20 cellular contexts compared by ENCODE assay signal in genomic region chr18:50372743-50373142, GRCh38. TPM values are rescaled to one million over a fixed set of nuclear protein-coding genes. Genes with fewer than 3 reads are reported as not detected.
A peak's percentile ranks its signal among the peaks of the same experiment; 100 is the strongest.
DNase-seq lines count a peak whose midpoint lies in the region; ATAC-seq and TF ChIP-seq lines count a peak whose summit lies in the region.
"Had no signal": no experiment of that assay in that cellular context is flagged by ENCODE, and none has a peak within 500 bp of the region (broad histone marks: within the 10 kb centered on the region; RNA-seq: fewer than 3 reads in every experiment).

No MANE protein-coding gene starts in this region.

- no peaks in the 10 kb centered on the region for H3K9me3 ChIP-seq in Karpas-422 (ENCODE audit: low read length)
- H3K9me3 ChIP-seq: pancreas had no signal

- H3K27ac Mint-ChIP-seq in activated CD4-positive, alpha-beta T cell treated with anti-CD3 and anti-CD28 coated beads for 36 hours: peak overlapping the region; percentile 55
- H3K27ac Mint-ChIP-seq in activated CD4-positive, alpha-beta T cell treated with anti-CD3 and anti-CD28 coated beads, Interleukin-2, amount 10 ng/mL, durations not matched to agents 7 days and 5 days: no peak overlapping the region
- no peak overlapping the region for H3K27ac Mint-ChIP-seq in neural crest cell (ENCODE audit: unreplicated experiment)

- POLR2A ChIA-PET in activated CD4-positive, alpha-beta T cell treated with anti-CD3 and anti-CD28 coated beads for 36 hours (lab: Charles Lee): no interaction called here
- POLR2A ChIA-PET in activated CD4-positive, alpha-beta T cell treated with anti-CD3 and anti-CD28 coated beads, Interleukin-2, amount 10 ng/mL, durations not matched to agents 7 days and 5 days (lab: Charles Lee): no interaction called here

- no peak overlapping the region for H3K9ac ChIP-seq in Karpas-422 (ENCODE audit: low read length)

- H3K9me3 Mint-ChIP-seq in activated CD4-positive, alpha-beta T cell treated with anti-CD3 and anti-CD28 coated beads for 36 hours (ENCODE audit: low read depth): peaks cover 7% of the 10 kb centered on the region
- peaks cover 3% of the 10 kb centered on the region for H3K9me3 Mint-ChIP-seq in activated CD4-positive, alpha-beta T cell treated with anti-CD3 and anti-CD28 coated beads, Interleukin-2, amount 10 ng/mL, durations not matched to agents 7 days and 5 days
- peaks cover 7% of the 10 kb centered on the region for H3K9me3 Mint-ChIP-seq in neural crest cell

- no peaks in the 10 kb centered on the region for H3K9me2 ChIP-seq in Karpas-422 (replicated peaks; ENCODE audit: insufficient read depth, low read length)

- H3K4me1 Mint-ChIP-seq in activated CD4-positive, alpha-beta T cell treated with anti-CD3 and anti-CD28 coated beads for 36 hours: peaks cover 2% of the 10 kb centered on the region
- H3K4me1 Mint-ChIP-seq in activated CD4-positive, alpha-beta T cell treated with anti-CD3 and anti-CD28 coated beads, Interleukin-2, amount 10 ng/mL, durations not matched to agents 7 days and 5 days: peaks cover 26% of the 10 kb centered on the region
- H3K4me1 Mint-ChIP-seq in neural crest cell: peaks cover 24% of the 10 kb centered on the region

- no peaks in the 10 kb centered on the region for H3K27me3 ChIP-seq in Karpas-422 (ENCODE audit: low read length)
- H3K27me3 ChIP-seq: pancreas had no signal

- peaks cover 20% of the 10 kb centered on the region for H3K4me1 ChIP-seq in Karpas-422 (ENCODE audit: low read length)

- CTCF ChIA-PET in activated CD4-positive, alpha-beta T cell treated with anti-CD3 and anti-CD28 coated beads for 36 hours (lab: Charles Lee): no interaction called here
- CTCF ChIA-PET in activated CD4-positive, alpha-beta T cell treated with anti-CD3 and anti-CD28 coated beads, Interleukin-2, amount 10 ng/mL, durations not matched to agents 7 days and 5 days (lab: Charles Lee): interaction anchor here (1.1 to 1.9 kb wide), 2 partner anchors 8 to 16 kb away, joined by 3 to 9 read pairs; no protein-coding TSS in a partner anchor

- H4K20me1 ChIP-seq in Karpas-422 (ENCODE audit: insufficient read depth, low read depth, low read length): no peaks in the 10 kb centered on the region

- H2AFZ ChIP-seq in Karpas-422 (ENCODE audit: low read length): no peak overlapping the region

- no peak for ATAC-seq in activated CD4-positive, alpha-beta T cell treated with anti-CD3 and anti-CD28 coated beads for 36 hours
- ATAC-seq in HG03442 (IDR thresholded peaks at IDR 0.05; ENCODE audit: unreplicated experiment): no peak
- ATAC-seq in GM21786 (IDR thresholded peaks at IDR 0.05; ENCODE audit: unreplicated experiment): no peak
- ATAC-seq in SK-N-SH treated with all-trans-retinoic acid at 6 μM for 48 hours: no peak
- ATAC-seq: lower lobe of right lung had no signal

- H3K36me3 ChIP-seq in Karpas-422 (ENCODE audit: insufficient read depth, low read length): peaks cover 7% of the 10 kb centered on the region; the same call in 1 of the 2 replicates
- H3K36me3 ChIP-seq: lower lobe of right lung, pancreas had no signal

- DNase-seq in activated CD4-positive, alpha-beta T cell treated with anti-CD3 and anti-CD28 coated beads for 36 hours: peak; percentile 15
- no peak for DNase-seq in activated CD4-positive, alpha-beta T cell treated with anti-CD3 and anti-CD28 coated beads, Interleukin-2, amount 10 ng/mL, durations not matched to agents 7 days and 5 days
- peak; percentile 59 for DNase-seq in Karpas-422
- peak; percentile 39 for DNase-seq in OCI-M1 (lab: John Stamatoyannopoulos, UW)
- DNase-seq in neural crest cell (ENCODE audit: low read depth, low spot score): no peak
- DNase-seq: activated effector memory CD4-positive, alpha-beta T cell treated with Interleukin-2 at 50 U/mL for 16 hours; amygdala; caudate nucleus; effector CD4-positive, alpha-beta T cell; GDM1; head of caudate nucleus; lower lobe of right lung; NCI-H1930; NCI-H446; pancreas; stimulated activated CD4-positive, alpha-beta T cell treated with anti-CD3 and anti-CD28 coated beads, Interleukin-4, amount 100 ng/mL, for 24 hours; stimulated activated CD8-positive, alpha-beta memory T cell treated with anti-CD3 and anti-CD28 coated beads, Interleukin-4, amount 100 ng/mL, for 48 hours had no signal

- H3K27me3 Mint-ChIP-seq in activated CD4-positive, alpha-beta T cell treated with anti-CD3 and anti-CD28 coated beads for 36 hours: peaks cover 4% of the 10 kb centered on the region
- H3K27me3 Mint-ChIP-seq in activated CD4-positive, alpha-beta T cell treated with anti-CD3 and anti-CD28 coated beads, Interleukin-2, amount 10 ng/mL, durations not matched to agents 7 days and 5 days: peaks cover 8% of the 10 kb centered on the region
- H3K27me3 Mint-ChIP-seq in neural crest cell (ENCODE audit: low read depth): peaks cover 4% of the 10 kb centered on the region

- H3K4me3 Mint-ChIP-seq in activated CD4-positive, alpha-beta T cell treated with anti-CD3 and anti-CD28 coated beads for 36 hours: no peak overlapping the region
- H3K4me3 Mint-ChIP-seq in activated CD4-positive, alpha-beta T cell treated with anti-CD3 and anti-CD28 coated beads, Interleukin-2, amount 10 ng/mL, durations not matched to agents 7 days and 5 days: no peak overlapping the region
- H3K4me3 Mint-ChIP-seq in neural crest cell: peak overlapping the region; percentile 21

- H3K4me2 ChIP-seq in Karpas-422 (ENCODE audit: low read depth, low read length, poor library complexity, severe bottlenecking): no peak overlapping the region

- H3K27ac ChIP-seq in Karpas-422 (ENCODE audit: low read length): no peak overlapping the region
- H3K27ac ChIP-seq: lower lobe of right lung had no signal

- H3K4me3 ChIP-seq in Karpas-422 (ENCODE audit: low read length): no peak overlapping the region
- H3K4me3 ChIP-seq: lower lobe of right lung, pancreas had no signal

- intact Hi-C loops in activated CD4-positive, alpha-beta T cell treated with anti-CD3 and anti-CD28 coated beads for 36 hours (cut with DNase I, micrococcal nuclease): loop anchor here in 1 of 2 experiments (10.0 kb wide), 2 partner anchors 558 to 878 kb away; partner anchors contain the start of genes ACAA2 and RPL17

- peaks cover 25% of the 10 kb centered on the region for H3K79me2 ChIP-seq in Karpas-422 (ENCODE audit: low read length)

- TF ChIP-seq CTCF in neural crest cell (conservative IDR thresholded peaks at IDR 0.05): no peak

- peaks cover 7% of the 10 kb centered on the region for H3K36me3 Mint-ChIP-seq in activated CD4-positive, alpha-beta T cell treated with anti-CD3 and anti-CD28 coated beads for 36 hours (ENCODE audit: low read depth)
- H3K36me3 Mint-ChIP-seq in activated CD4-positive, alpha-beta T cell treated with anti-CD3 and anti-CD28 coated beads, Interleukin-2, amount 10 ng/mL, durations not matched to agents 7 days and 5 days (ENCODE audit: low read depth): peaks cover 11% of the 10 kb centered on the region
- no peaks in the 10 kb centered on the region for H3K36me3 Mint-ChIP-seq in neural crest cell (ENCODE audit: low read depth)

TF ChIP-seq in SK-N-SH treated with all-trans-retinoic acid at 6 μM for 48 hours, 23 proteins besides CTCF, POLR2A, EP300 and RAD21 (continues in another document):
- TF ChIP-seq ZFP3 (CRISPR knock-in tag; IDR thresholded peaks at IDR 0.05): no peak
- no peak for TF ChIP-seq SNAI2 (CRISPR knock-in tag; IDR thresholded peaks at IDR 0.05)
- TF ChIP-seq CREB5 (CRISPR knock-in tag; IDR thresholded peaks at IDR 0.05; ENCODE audit: low read depth): no peak
- no peak for TF ChIP-seq RARB (CRISPR knock-in tag; IDR thresholded peaks at IDR 0.05)
- TF ChIP-seq CSDC2 (CRISPR knock-in tag; IDR thresholded peaks at IDR 0.05): no peak
- no peak for TF ChIP-seq CSRNP3 (CRISPR knock-in tag; IDR thresholded peaks at IDR 0.05)
- no peak for TF ChIP-seq GLIS3 (CRISPR knock-in tag; IDR thresholded peaks at IDR 0.05)
- no peak for TF ChIP-seq ARNTL (CRISPR knock-in tag; IDR thresholded peaks at IDR 0.05; ENCODE audit: borderline replicate concordance, low read depth)
- no peak for TF ChIP-seq TCF4 (CRISPR knock-in tag; IDR thresholded peaks at IDR 0.05; ENCODE audit: borderline replicate concordance)
- TF ChIP-seq BACH2 (CRISPR knock-in tag; IDR thresholded peaks at IDR 0.05; ENCODE audit: borderline replicate concordance): no peak
- no peak for TF ChIP-seq ZNF8 (CRISPR knock-in tag; IDR thresholded peaks at IDR 0.05)
- no peak for TF ChIP-seq TOX (CRISPR knock-in tag; IDR thresholded peaks at IDR 0.05; ENCODE audit: borderline replicate concordance)
- TF ChIP-seq OSR1 (CRISPR knock-in tag; IDR thresholded peaks at IDR 0.05): no peak
- no peak for TF ChIP-seq ESRRG (CRISPR knock-in tag; IDR thresholded peaks at IDR 0.05)
- no peak for TF ChIP-seq ZNF70 (CRISPR knock-in tag; IDR thresholded peaks at IDR 0.05)
- no peak for TF ChIP-seq ISL1 (CRISPR knock-in tag; IDR thresholded peaks at IDR 0.05)

RNA-seq across cellular contexts. Expression of gene SKA1, which starts 2.1 kb away (rescaled TPM):
- 10 to 100 TPM; 38.6 to 48.3 TPM for total RNA-seq in activated CD4-positive, alpha-beta T cell treated with anti-CD3 and anti-CD28 coated beads for 36 hours
- total RNA-seq in activated CD4-positive, alpha-beta T cell treated with anti-CD3 and anti-CD28 coated beads, Interleukin-2, amount 10 ng/mL, durations not matched to agents 7 days and 5 days: 10 to 100 TPM; 44.1 to 51.4 TPM
- total RNA-seq in Karpas-422 (2014; rRNA removed; shearing (Covaris generic); ENCODE audit: low replicate concordance): 20.3 and 28.8 TPM in 2 replicates
- 28.9 and 30.3 TPM in 2 replicates for total RNA-seq in neural crest cell

Comparison
In these comparisons a context has a peak if more than half of its experiments do, and no peak if none do; other contexts are left out.
1. DNase-seq: peak in activated CD4-positive, alpha-beta T cell treated with anti-CD3 and anti-CD28 coated beads for 36 hours (single experiment), Karpas-422 (single experiment) and OCI-M1 (single experiment); none in activated CD4-positive, alpha-beta T cell treated with anti-CD3 and anti-CD28 coated beads, Interleukin-2, amount 10 ng/mL, durations not matched to agents 7 days and 5 days (single experiment) and neural crest cell (single experiment).